8 cellular contexts compared by ENCODE assay signal in the genomic region with DNA sequence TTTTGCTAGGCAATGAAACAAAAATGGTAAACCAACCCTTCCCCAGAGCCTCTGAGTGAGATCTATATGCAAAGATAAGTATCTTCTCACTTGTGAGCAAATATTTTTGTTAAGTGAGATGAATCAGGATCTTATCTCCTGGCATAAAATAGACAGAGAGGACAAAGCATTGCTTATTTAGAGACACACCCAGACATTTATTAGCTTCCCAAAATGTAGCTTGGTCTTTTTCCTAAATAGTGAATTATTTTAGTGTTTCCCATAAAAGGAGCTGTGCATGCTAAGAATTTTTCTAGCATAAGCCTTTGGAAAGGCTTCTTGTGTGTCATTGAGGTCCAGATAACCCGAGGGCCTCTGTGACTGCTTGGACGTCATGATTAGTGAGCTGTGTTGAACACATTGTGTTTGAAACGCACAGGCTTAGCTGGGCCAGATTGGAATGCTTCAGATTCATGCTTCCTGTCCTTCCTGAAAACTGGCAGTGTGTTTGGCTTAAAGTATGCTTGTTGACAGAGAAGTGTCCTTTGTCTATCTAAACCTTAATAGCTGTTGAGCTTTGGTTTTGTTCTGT. TPM values are rescaled to one million over a fixed set of nuclear protein-coding genes. Genes with fewer than 3 reads are reported as not detected.
DNase-seq lines count a peak whose midpoint lies in the region; TF ChIP-seq lines count a peak whose summit lies in the region.

No MANE protein-coding gene starts in this region.

- H2AFZ ChIP-seq in mesenchymal stem cell (ENCODE audit: low read depth, low read length): no peak overlapping the region

- no peak overlapping the region for H3K4me2 ChIP-seq in mesenchymal stem cell (ENCODE audit: low read length, poor library complexity, severe bottlenecking)

- peaks cover 27% of the 10 kb centered on the region for H3K79me1 ChIP-seq in mesenchymal stem cell (replicated peaks; ENCODE audit: low read length, poor library complexity, severe bottlenecking)

- H2BK12ac ChIP-seq in mesenchymal stem cell (ENCODE audit: low read length in 2 of 2): no peak overlapping the region

- H3K23ac ChIP-seq in mesenchymal stem cell (ENCODE audit: low read length in 2 of 2): no peak overlapping the region

- no peaks in the 10 kb centered on the region for H3K9me3 ChIP-seq in mesenchymal stem cell (ENCODE audit: control insufficient read depth, low read length)

- H3K27me3 ChIP-seq in dorsolateral prefrontal cortex (no peaks in the 10 kb centered on the region), mesenchymal stem cell (ENCODE audit: control insufficient read depth in 1 of 2, insufficient read depth in 1 of 2, low read length in 2 of 2) (no peaks in the 10 kb centered on the region)

- H2BK120ac ChIP-seq in mesenchymal stem cell (ENCODE audit: low read depth, low read length): no peak overlapping the region

- H3K27ac ChIP-seq in dorsolateral prefrontal cortex (peak overlapping the region in 32 of 59 donors; percentile 0 to 86 (median 36)), mesenchymal stem cell (ENCODE audit: low read length, poor library complexity, severe bottlenecking) (peak overlapping the region; percentile 81)

- no peak overlapping the region for H3K14ac ChIP-seq in mesenchymal stem cell (ENCODE audit: low read length in 2 of 2)

- no peak overlapping the region for H4K91ac ChIP-seq in mesenchymal stem cell (ENCODE audit: low read length)

- no peak overlapping the region for H4K8ac ChIP-seq in mesenchymal stem cell (ENCODE audit: low read length)

- no peak overlapping the region for H2BK15ac ChIP-seq in mesenchymal stem cell (ENCODE audit: low read depth, poor library complexity, severe bottlenecking)

- H2AK5ac ChIP-seq in mesenchymal stem cell (ENCODE audit: low read length, severe bottlenecking): peak overlapping the region; percentile 22

- peak; percentile 91 for DNase-seq in A172 (ENCODE audit: low spot score)
- peak; percentile 59 for DNase-seq in NCI-H2029 treated with DMSO at 0.1 percent for 48 hours (lab: John Stamatoyannopoulos, UW)
- peak in 1 of 10 donors; percentile 83 for DNase-seq in dorsolateral prefrontal cortex
- DNase-seq in mesenchymal stem cell: peak; percentile 93
- no peak for DNase-seq in inferior parietal cortex (ENCODE audit: extremely low spot score)
- DNase-seq in activated gamma-delta T cell (lab: John Stamatoyannopoulos, UW): no peak
- DNase-seq in T-helper 1 cell: no peak
- no peak for DNase-seq in activated CD4-positive, alpha-beta T cell treated with anti-CD3 and anti-CD28 coated beads for 48 hours

- TF ChIP-seq CTCF in dorsolateral prefrontal cortex (IDR thresholded peaks at IDR 0.05 in 54 of 56, conservative IDR thresholded peaks at IDR 0.05 in 2 of 56; ENCODE audit: low read depth in 1 of 56, partially characterized antibody in 56 of 56): no peak

- intact Hi-C loops in dorsolateral prefrontal cortex (cut with DNase I): no loop called here

- H3K4ac ChIP-seq in mesenchymal stem cell (ENCODE audit: low read depth in 1 of 2, low read length in 2 of 2): no peak overlapping the region

- no peak overlapping the region for H2BK5ac ChIP-seq in mesenchymal stem cell (ENCODE audit: low read depth, low read length, poor library complexity, severe bottlenecking)

- WGBS in mesenchymal stem cell: under 1% methylated on average over 3 of the region's 3 CpGs

- peaks cover 28 to 60% of the 10 kb centered on the region in 2 experiments for H3K36me3 ChIP-seq in mesenchymal stem cell (ENCODE audit: control insufficient read depth in 1 of 2, insufficient read depth in 2 of 2, low read depth in 1 of 2, low read length in 2 of 2)

- peak overlapping the region; percentile 87 for H3K9ac ChIP-seq in mesenchymal stem cell (ENCODE audit: low read length)

- H3K4me3 ChIP-seq in dorsolateral prefrontal cortex: no peak overlapping the region
- no peak overlapping the region for H3K4me3 ChIP-seq in mesenchymal stem cell (ENCODE audit: insufficient read depth in 1 of 2, low read depth in 1 of 2, low read length in 2 of 2)

- H3K4me1 ChIP-seq in mesenchymal stem cell (ENCODE audit: control insufficient read depth, insufficient read depth, low read depth, low read length): no peaks in the 10 kb centered on the region

- no peak overlapping the region for H3K18ac ChIP-seq in mesenchymal stem cell (ENCODE audit: low read depth in 1 of 2, low read length in 2 of 2)

RNA-seq across cellular contexts. Expression of a gene that starts 16.5 kb away (rescaled TPM):
- total RNA-seq in A172 (2014; rRNA removed; shearing (Covaris generic)): 23.5 and 36.3 TPM in 2 replicates
- total RNA-seq in dorsolateral prefrontal cortex: 10 to 100 TPM; 13.5 to 41.0 (median 24.9) TPM
- 30.8 TPM for polyA plus RNA-seq in mesenchymal stem cell (2013, experiment 1 of 2)
- polyA plus RNA-seq in mesenchymal stem cell (2013, experiment 2 of 2): 33.1 TPM

Comparison
In these comparisons a context has a peak if more than half of its experiments do, and no peak if none do; other contexts are left out.
1. DNase-seq: peak in A172 (single experiment), NCI-H2029 treated with DMSO at 0.1 percent for 48 hours (single experiment) and mesenchymal stem cell (single experiment); none in inferior parietal cortex (single experiment), activated gamma-delta T cell (single experiment), T-helper 1 cell (0 of 5) and activated CD4-positive, alpha-beta T cell treated with anti-CD3 and anti-CD28 coated beads for 48 hours (single experiment).